Comparison of ENCODE assay signal across 8 cellular contexts in genomic region chr12:93570552-93571359, GRCh38. TPM values are rescaled to one million over a fixed set of nuclear protein-coding genes. Genes with fewer than 3 reads are reported as not detected.
DNase-seq lines count a peak whose midpoint lies in the region; ATAC-seq, FAIRE-seq and TF ChIP-seq lines count a peak whose summit lies in the region.

No MANE protein-coding gene starts in this region.

- H3K4me1 ChIP-seq in CD4-positive, alpha-beta memory T cell (ENCODE audit: insufficient read depth, low read length), result peaks cover 36% of the 10 kb centered on the region
- peaks cover 24% of the 10 kb centered on the region for H3K4me1 ChIP-seq in endothelial cell of umbilical vein (ENCODE audit: control insufficient read depth, extremely low read depth, insufficient read depth, low read length)

- H3K27me3 ChIP-seq in CD4-positive, alpha-beta memory T cell (ENCODE audit: insufficient read depth, low read length), result peaks cover 3% of the 10 kb centered on the region
- peaks cover 33 to 39% of the 10 kb centered on the region in 2 experiments for H3K27me3 ChIP-seq in endothelial cell of umbilical vein (ENCODE audit: control insufficient read depth in 2 of 2, insufficient read depth in 2 of 2, low read length in 2 of 2)

- TF ChIP-seq CTCF in endothelial cell of umbilical vein (IDR thresholded peaks at IDR 0.05; ENCODE audit: extremely low read depth in 1 of 2, insufficient read depth in 1 of 2, low read depth in 1 of 2, low read length in 2 of 2), result no peak

- H3K36me3 ChIP-seq in CD4-positive, alpha-beta memory T cell (ENCODE audit: insufficient read depth, low read length), result no peaks in the 10 kb centered on the region
- H3K36me3 ChIP-seq in endothelial cell of umbilical vein (ENCODE audit: control insufficient read depth in 2 of 2, extremely low read depth in 1 of 2, insufficient read depth in 2 of 2, low read length in 2 of 2), result no peaks in the 10 kb centered on the region

- H3K4me2 ChIP-seq in endothelial cell of umbilical vein (ENCODE audit: insufficient read depth, low read length), result peak overlapping the region; percentile 84

- CTCF ChIA-PET in CD4-positive, alpha-beta memory T cell (lab: Charles Lee; ENCODE audit: partially characterized antibody), result interaction anchor here (1.1 to 6.4 kb wide), 4 partner anchors 10 to 531 kb away, joined by 3 to 217 read pairs (median 28); no protein-coding TSS in a partner anchor
- CTCF ChIA-PET in endothelial cell of umbilical vein (lab: Charles Lee), result interaction anchor here (0.7 to 11.2 kb wide), 6 partner anchors 26 to 531 kb away, joined by 3 to 366 read pairs (median 20); no protein-coding TSS in a partner anchor

- H3K9me1 ChIP-seq in endothelial cell of umbilical vein (replicated peaks; ENCODE audit: control insufficient read depth, extremely low read depth, insufficient read depth, low read length), result no peaks in the 10 kb centered on the region

- peaks cover 15 to 23% of the 10 kb centered on the region in 2 donors for H3K36me3 Mint-ChIP-seq in CD4-positive, alpha-beta memory T cell

- H3K27ac ChIP-seq in CD4-positive, alpha-beta memory T cell (ENCODE audit: low read depth, low read length), result peak overlapping the region; percentile 73
- no peak overlapping the region for H3K27ac ChIP-seq in endothelial cell of umbilical vein (ENCODE audit: insufficient read depth, low read depth, low read length)

- peaks cover 20 to 48% (median 30%) of the 10 kb centered on the region in 4 donors for H3K4me1 Mint-ChIP-seq in CD4-positive, alpha-beta memory T cell

- POLR2A ChIA-PET in CD4-positive, alpha-beta memory T cell (lab: Charles Lee; ENCODE audit: partially characterized antibody), result interaction anchor here (0.6 to 3.1 kb wide), 5 partner anchors 106 to 1167 kb away, joined by 3 to 37 read pairs (median 3); no protein-coding TSS in a partner anchor
- POLR2A ChIA-PET in endothelial cell of umbilical vein (lab: Charles Lee), result no interaction called here

- peak; percentile 81 to 87 (median 85) for DNase-seq in CD4-positive, alpha-beta memory T cell
- DNase-seq in NOMO-1 treated with DMSO at 0.1 percent for 48 hours (lab: John Stamatoyannopoulos, UW; ENCODE audit: unreplicated experiment) (peak; percentile 66), endothelial cell of umbilical vein (ENCODE audit: low read depth, low spot score) (peak; percentile 90), midbrain (lab: John Stamatoyannopoulos, UW) (peak; percentile 89)
- DNase-seq in activated CD8-positive, alpha-beta memory T cell treated with anti-CD3 and anti-CD28 coated beads, Interleukin-2, amount 50 U/mL, for 48 hours, result peak; percentile 94
- peak; percentile 83 to 90 for DNase-seq in stimulated activated CD8-positive, alpha-beta memory T cell treated with anti-CD3 and anti-CD28 coated beads, Interleukin-15, amount 100 ng/mL, for 48 hours (ENCODE audit: low read depth in 2 of 2)

- peaks cover 1 to 2% of the 10 kb centered on the region in 2 donors for H3K27me3 Mint-ChIP-seq in CD4-positive, alpha-beta memory T cell

- H3K4me3 ChIP-seq in CD4-positive, alpha-beta memory T cell (ENCODE audit: low read length in 2 of 2), result peak overlapping the region; percentile 71 to 78
- peak overlapping the region; percentile 35 to 71 (median 68) for H3K4me3 ChIP-seq in endothelial cell of umbilical vein (replicated peaks in 1 of 3; ENCODE audit: insufficient read depth in 1 of 3, low read depth in 1 of 3, low read length in 3 of 3)

- peak overlapping the region; percentile 80 to 96 (median 92) for H3K27ac Mint-ChIP-seq in CD4-positive, alpha-beta memory T cell

- no peak for TF ChIP-seq POLR2A in endothelial cell of umbilical vein (IDR thresholded peaks at IDR 0.05; ENCODE audit: low read depth, low read length)

- peak overlapping the region; percentile 50 for H3K9ac ChIP-seq in endothelial cell of umbilical vein (replicated peaks; ENCODE audit: extremely low read depth, insufficient read depth, low read length)

- no peaks in the 10 kb centered on the region for H3K9me3 Mint-ChIP-seq in CD4-positive, alpha-beta memory T cell

- dilution Hi-C loops in endothelial cell of umbilical vein (cut with MboI; ENCODE audit: extremely low pct_ligation_motif_present, low sequenced_read_pairs), result no loop called here

- peak; percentile 97 for FAIRE-seq in endothelial cell of umbilical vein (lab: Jason Lieb, UNC)

- peak overlapping the region; percentile 91 for H2AFZ ChIP-seq in endothelial cell of umbilical vein (ENCODE audit: low read depth, low read length)

- H3K9me3 ChIP-seq in CD4-positive, alpha-beta memory T cell (ENCODE audit: control insufficient read depth in 1 of 2, low read length in 2 of 2), result no peaks in the 10 kb centered on the region
- no peaks in the 10 kb centered on the region for H3K9me3 ChIP-seq in endothelial cell of umbilical vein (replicated peaks; ENCODE audit: control insufficient read depth, insufficient read depth, low read length)

- H4K20me1 ChIP-seq in endothelial cell of umbilical vein (replicated peaks; ENCODE audit: control insufficient read depth, extremely low read depth, insufficient read depth, low read length), result no peaks in the 10 kb centered on the region

- peak overlapping the region; percentile 90 to 98 (median 92) for H3K4me3 Mint-ChIP-seq in CD4-positive, alpha-beta memory T cell

- ATAC-seq in GM19395 (IDR thresholded peaks at IDR 0.05; ENCODE audit: unreplicated experiment) (peak; percentile 56), HG03558 (IDR thresholded peaks at IDR 0.05; ENCODE audit: extremely low read depth, unreplicated experiment) (peak; percentile 39)

- BruUV-seq in endothelial cell of umbilical vein (replicated peaks; lab: Mats Ljungman, UMichigan), result no TSS peak

- intact Hi-C loops in CD4-positive, alpha-beta memory T cell (cut with micrococcal nuclease), result loop anchor here (1.0 to 5.0 kb wide), 11 partner anchors 21 to 1646 kb away; partner anchors contain the start of genes CRADD, EEA1, FGD6 and NR2C1
- intact Hi-C loops in endothelial cell of umbilical vein (cut with micrococcal nuclease), result loop anchor here (1.0 to 5.0 kb wide), 6 partner anchors 21 to 267 kb away; partner anchors contain the start of gene CRADD

- no peaks in the 10 kb centered on the region for H3K79me2 ChIP-seq in endothelial cell of umbilical vein (ENCODE audit: control insufficient read depth, insufficient read depth, low read length)

TF ChIP-seq in endothelial cell of umbilical vein, 7 proteins besides CTCF, POLR2A, EP300 and RAD21:
- TF ChIP-seq MAX (IDR thresholded peaks at IDR 0.05; ENCODE audit: insufficient read depth, insufficient read length), result peak; percentile 86
- peak; percentile 40 for TF ChIP-seq POLR2AphosphoS5 (IDR thresholded peaks at IDR 0.05; ENCODE audit: insufficient read depth, low read depth, low read length)
- TF ChIP-seq MYC (IDR thresholded peaks at IDR 0.05; ENCODE audit: low read depth, low read length), result no peak

RNA-seq across cellular contexts. Expression of gene SOCS2, which starts 1.7 kb away (rescaled TPM):
- total RNA-seq in CD4-positive, alpha-beta memory T cell, result 1 to 10 TPM; 1.7 to 2.6 TPM
- polyA plus RNA-seq in CD4-positive, alpha-beta memory T cell, result 10 to 100 TPM; 37.3 to 69.0 TPM
- total RNA-seq in endothelial cell of umbilical vein, result 4.1 and 5.6 TPM in 2 replicates
- polyA plus RNA-seq in endothelial cell of umbilical vein, result 2.4 and 3.5 TPM in 2 replicates
- 1.9 and 3.3 TPM in 2 replicates for polyA plus RNA-seq in endothelial cell of umbilical vein (2011; cell fraction: cytosol; rRNA removed)
- 4.7 and 5.5 TPM in 2 replicates for polyA plus RNA-seq in endothelial cell of umbilical vein (2011; cell fraction: nucleus; rRNA removed)
- 0.46 and 0.62 TPM in 2 replicates for polyA plus RNA-seq in endothelial cell of umbilical vein (2012)
- polyA minus RNA-seq in endothelial cell of umbilical vein, result 3.4 and 4.2 TPM in 2 replicates
- 3.2 TPM for polyA minus RNA-seq in endothelial cell of umbilical vein (2011; cell fraction: cytosol; rRNA and poly(A)+ RNA removed)
- polyA minus RNA-seq in endothelial cell of umbilical vein (2011; cell fraction: nucleus; rRNA and poly(A)+ RNA removed), result 2.1 and 2.7 TPM in 2 replicates
